Comparison of ENCODE assay signal across 8 cellular contexts in the genomic region with DNA sequence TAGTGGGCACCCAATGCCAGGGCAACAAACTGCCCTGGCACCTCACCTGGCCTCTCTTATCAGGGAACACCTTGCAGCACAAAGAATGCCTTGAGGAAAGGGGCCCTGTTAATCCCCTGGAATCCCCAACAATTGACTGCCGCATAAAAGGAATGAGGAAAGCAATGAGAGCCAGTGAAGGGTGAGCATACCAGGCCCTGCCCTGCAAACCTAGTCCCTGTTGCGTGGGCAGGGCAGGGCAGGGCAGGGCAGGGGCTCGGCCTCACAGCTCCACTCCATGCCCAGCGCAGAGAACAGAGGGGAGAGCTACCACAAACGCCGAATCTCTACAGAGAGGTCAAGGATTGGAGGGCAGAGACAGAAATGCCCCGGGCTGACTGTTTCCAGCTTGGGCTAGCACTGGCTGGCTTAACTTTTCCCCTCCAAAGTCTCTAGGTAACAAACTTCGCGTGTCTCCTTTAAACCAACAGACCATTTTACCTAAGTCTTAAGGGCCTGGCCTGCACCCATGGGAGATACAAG. TPM values are rescaled to one million over a fixed set of nuclear protein-coding genes. Genes with fewer than 3 reads are reported as not detected.
DNase-seq lines count a peak whose midpoint lies in the region; ATAC-seq, FAIRE-seq and TF ChIP-seq lines count a peak whose summit lies in the region.

No MANE protein-coding gene starts in this region.

- TF ChIP-seq CTCF in GM13977 (IDR thresholded peaks at IDR 0.05; ENCODE audit: extremely low read depth, insufficient read depth, missing control alignments) (no peak), H1 (IDR thresholded peaks at IDR 0.05; ENCODE audit: control extremely low read depth in 1 of 3, insufficient read depth in 1 of 3, low read depth in 1 of 3, low read length in 3 of 3) (no peak)

- DNase-seq in GM13977 (ENCODE audit: low spot score) (peak; percentile 32), RPMI7951 (ENCODE audit: low read depth) (peak; percentile 24), H1 (ENCODE audit: low read depth in 1 of 2, low spot score in 2 of 2) (no peak), NCI-H1105 (lab: John Stamatoyannopoulos, UW) (no peak), NCI-H82 (lab: John Stamatoyannopoulos, UW) (no peak), NCI-H2029 treated with DMSO at 0.1 percent for 48 hours (lab: John Stamatoyannopoulos, UW) (no peak)

- H4K8ac ChIP-seq in H1 (ENCODE audit: extremely low read depth, insufficient read depth, low read length), result peak overlapping the region; percentile 45; the same call in 1 of the 2 replicates

- peak overlapping the region; percentile 92; the same call in 1 of the 2 replicates for H3K18ac ChIP-seq in H1 (ENCODE audit: extremely low read depth, low read length)

- TF ChIP-seq EP300 in H1 (IDR thresholded peaks at IDR 0.05; ENCODE audit: borderline replicate concordance in 1 of 2, low read depth in 2 of 2, low read length in 2 of 2), result no peak

- H3K9me3 ChIP-seq in H1 (ENCODE audit: insufficient read depth in 2 of 2, low read depth in 1 of 2, low read length in 1 of 2) (no peaks in the 10 kb centered on the region), muscle layer of colon (ENCODE audit: low read length) (no peaks in the 10 kb centered on the region)

- peaks cover 0 to 17% (median 10%) of the 10 kb centered on the region in 4 experiments; a peak in 6 of 7 replicates for H3K27me3 ChIP-seq in H1 (replicated peaks in 1 of 4; ENCODE audit: control insufficient read depth in 3 of 4, extremely low read depth in 1 of 4, insufficient read depth in 3 of 4, low read length in 3 of 4)
- H3K27me3 ChIP-seq in muscle layer of colon (ENCODE audit: control insufficient read depth in 1 of 2, insufficient read depth in 2 of 2, low read length in 2 of 2), result no peaks in the 10 kb centered on the region

- peaks cover 10 to 20% (median 15%) of the 10 kb centered on the region in 4 experiments for H3K4me1 ChIP-seq in H1 (replicated peaks in 1 of 4; ENCODE audit: control insufficient read depth in 3 of 4, insufficient read depth in 4 of 4, low read length in 3 of 4)
- H3K4me1 ChIP-seq in muscle layer of colon (ENCODE audit: insufficient read depth, low read length), result peaks cover 61% of the 10 kb centered on the region

- no peak overlapping the region for H2BK120ac ChIP-seq in H1 (replicated peaks; ENCODE audit: low read depth, low read length)

- H3K9ac ChIP-seq in H1 (replicated peaks in 1 of 4; ENCODE audit: extremely low read depth in 1 of 4, low read depth in 3 of 4, low read length in 3 of 4) (peak overlapping the region in 3 of 4 experiments; percentile 42 to 86 (median 61); a peak in 5 of 7 replicates), muscle layer of colon (ENCODE audit: low read length) (peak overlapping the region; percentile 87)

- H3K4me3 ChIP-seq in H1 (ENCODE audit: extremely low read depth in 1 of 4, insufficient read depth in 2 of 4, low read depth in 3 of 4, low read length in 4 of 4), result peak overlapping the region; percentile 65 to 81 (median 75)
- peak overlapping the region; percentile 87 to 93 for H3K4me3 ChIP-seq in muscle layer of colon (ENCODE audit: low read depth in 1 of 2, low read length in 2 of 2)

- in situ Hi-C loops in GM13977 (cut with MboI; ENCODE audit: low pct_unique_long_range_greater_than_20kb, low sequenced_read_pairs, unreplicated experiment), result no loop called here

- H3K27ac ChIP-seq in H1 (ENCODE audit: low read depth, low read length) (no peak overlapping the region; the same call in 1 of the 2 replicates), muscle layer of colon (ENCODE audit: low read depth, low read length) (peak overlapping the region; percentile 99)

- no peak overlapping the region for H2AK5ac ChIP-seq in H1 (ENCODE audit: low read depth, low read length)

- peak overlapping the region; percentile 91 to 99 for H3K4me2 ChIP-seq in H1 (ENCODE audit: insufficient read depth in 1 of 2, low read depth in 2 of 2, low read length in 2 of 2)

- peaks cover 0 to 13% of the 10 kb centered on the region in 2 experiments for H4K20me1 ChIP-seq in H1 (replicated peaks in 1 of 2; ENCODE audit: control insufficient read depth in 1 of 2, insufficient read depth in 2 of 2, low read length in 2 of 2)

- H3K23ac ChIP-seq in H1 (ENCODE audit: insufficient read length), result no peak overlapping the region

- H3K56ac ChIP-seq in H1 (replicated peaks; ENCODE audit: insufficient read length, low read depth, low read length), result no peak overlapping the region

- 9% methylated on average over 9 of the region's 9 CpGs; no CpG with 5 or more reads in 1 of the 2 experiments for WGBS in H1 (ENCODE audit: extremely low coverage in 1 of 2, insufficient coverage in 1 of 2, insufficient read length in 1 of 2, insufficient replicate concordance in 2 of 2, low coverage in 1 of 2, low lambda C conversion rate in 2 of 2, missing lambda C conversion rate in 1 of 2), 2 experiments

- ATAC-seq in GM21447 (IDR thresholded peaks at IDR 0.05; ENCODE audit: unreplicated experiment), result no peak

- TF ChIP-seq POLR2A in H1 (IDR thresholded peaks at IDR 0.05; ENCODE audit: control extremely low read depth in 1 of 2, low read depth in 2 of 2, low read length in 2 of 2), result no peak

- H3K36me3 ChIP-seq in H1 (ENCODE audit: control insufficient read depth in 2 of 4, insufficient read depth in 4 of 4, low read length in 3 of 4) (no peaks in the 10 kb centered on the region; a peak in 1 of 8 replicates), muscle layer of colon (ENCODE audit: insufficient read depth, low read length) (no peaks in the 10 kb centered on the region)

- peak overlapping the region; percentile 40 for H2BK12ac ChIP-seq in H1 (ENCODE audit: low read depth, low read length)

- no peak overlapping the region for H2AFZ ChIP-seq in H1 (ENCODE audit: low read length)

- peaks cover 7% of the 10 kb centered on the region; the same call in 1 of the 2 replicates for H3K79me1 ChIP-seq in H1 (ENCODE audit: low read depth, low read length)

- no peak overlapping the region for H2BK20ac ChIP-seq in H1 (ENCODE audit: low read length)

- no peak for TF ChIP-seq RAD21 in H1 (IDR thresholded peaks at IDR 0.05 in 1 of 2, conservative IDR thresholded peaks at IDR 0.05 in 1 of 2; ENCODE audit: low read depth in 2 of 2, low read length in 2 of 2)

- H2BK15ac ChIP-seq in H1 (ENCODE audit: low read length), result no peak overlapping the region

- H4K5ac ChIP-seq in H1 (ENCODE audit: insufficient read length, low read depth, low read length), result no peak overlapping the region

- CTCF ChIA-PET in H1 (lab: Charles Lee; ENCODE audit: partially characterized antibody), result interaction anchor here (0.8 to 4.5 kb wide), 14 partner anchors 9 to 145 kb away, joined by 3 to 20 read pairs (median 4); no protein-coding TSS in a partner anchor

- peak overlapping the region; percentile 55; the same call in 1 of the 2 replicates for H2BK5ac ChIP-seq in H1 (ENCODE audit: low read depth, low read length)

- peaks cover 12% of the 10 kb centered on the region for H3K23me2 ChIP-seq in H1 (ENCODE audit: low read depth, low read length)

- peaks cover 3 to 42% of the 10 kb centered on the region in 2 experiments; a peak in 3 of 4 replicates for H3K79me2 ChIP-seq in H1 (ENCODE audit: control insufficient read depth in 1 of 2, insufficient read depth in 2 of 2, low read length in 2 of 2)

- no peak overlapping the region for H3K4ac ChIP-seq in H1 (replicated peaks; ENCODE audit: insufficient read length, low read depth, low read length)

- H4K91ac ChIP-seq in H1 (replicated peaks; ENCODE audit: insufficient read length, low read length), result peak overlapping the region; percentile 16

- H3K14ac ChIP-seq in H1 (ENCODE audit: insufficient read length), result peak overlapping the region; percentile 12

- no peak for FAIRE-seq in H1 (lab: Jason Lieb, UNC)

- POLR2A ChIA-PET in H1 (lab: Charles Lee; ENCODE audit: partially characterized antibody), result interaction anchor here (0.9 to 2.9 kb wide), 8 partner anchors 9 to 132 kb away, joined by 3 to 16 read pairs (median 4); no protein-coding TSS in a partner anchor

TF ChIP-seq in H1, 55 proteins besides CTCF, POLR2A, EP300 and RAD21 (continues in another document):
- TF ChIP-seq NANOG (IDR thresholded peaks at IDR 0.05; ENCODE audit: insufficient read depth, low read depth, low read length, poor library complexity, severe bottlenecking) (no peak), SP1 (IDR thresholded peaks at IDR 0.05; ENCODE audit: low read depth, low read length) (peak; percentile 76; the same call in 1 of the 2 replicates), GABPA (IDR thresholded peaks at IDR 0.05; ENCODE audit: borderline replicate concordance, insufficient read depth, low read length) (no peak), POLR2AphosphoS5 (IDR thresholded peaks at IDR 0.05; ENCODE audit: low read depth, low read length) (no peak), CREB1 (IDR thresholded peaks at IDR 0.05) (no peak), CBX8 (IDR thresholded peaks at IDR 0.05; ENCODE audit: borderline replicate concordance, low read depth, low read length) (no peak), GTF2F1 (IDR thresholded peaks at IDR 0.05; ENCODE audit: borderline replicate concordance, low read depth, low read length) (no peak), BCL11A (IDR thresholded peaks at IDR 0.05; ENCODE audit: low read depth in 2 of 2, low read length in 2 of 2) (no peak), SUZ12 (IDR thresholded peaks at IDR 0.05; ENCODE audit: low read length) (no peak), ZNF274 (IDR thresholded peaks at IDR 0.05; ENCODE audit: borderline replicate concordance, extremely low read depth, low read length) (no peak), SRF (IDR thresholded peaks at IDR 0.05; ENCODE audit: low read depth, low read length) (no peak), KDM4A (IDR thresholded peaks at IDR 0.05; ENCODE audit: low read depth, low read length, severe bottlenecking) (no peak), HDAC2 (IDR thresholded peaks at IDR 0.05; ENCODE audit: borderline replicate concordance in 1 of 2, low read depth in 2 of 2, low read length in 2 of 2) (no peak), SIN3A (conservative IDR thresholded peaks at IDR 0.05 in 1 of 2, IDR thresholded peaks at IDR 0.05 in 1 of 2; ENCODE audit: low read depth in 1 of 2, low read length in 2 of 2) (no peak; a peak in 1 of 4 replicates), MAFK (IDR thresholded peaks at IDR 0.05; ENCODE audit: low read depth, low read length) (no peak), POU5F1 (IDR thresholded peaks at IDR 0.05; ENCODE audit: low read depth, low read length) (no peak)

RNA-seq across cellular contexts. Expression of gene ANXA11, which starts 1.1 kb away (rescaled TPM):
- 88.0 and 104 TPM in 2 replicates for total RNA-seq in RPMI7951 (2014; rRNA removed; shearing (Covaris generic))
- 70.6 and 84.9 TPM in 2 replicates for total RNA-seq in H1 (2021; fragmentation: NEBNext Ultra II Directional; extraction: Animal tissue kit (Norgen Biotek cat#: 25700))
- polyA plus RNA-seq in H1 (2011; rRNA removed), result 40.5 and 58.7 TPM in 2 replicates
- 38.1 TPM for polyA plus RNA-seq in H1 (2011; cell fraction: cytosol; rRNA removed)
- 50.9 TPM for polyA plus RNA-seq in H1 (2011; cell fraction: nucleus; rRNA removed)
- polyA plus RNA-seq in H1 (2012, experiment 1 of 2), result 113 to 134 TPM (median 126 TPM) in 4 replicates
- polyA plus RNA-seq in H1 (2012, experiment 2 of 2), result 58.1 TPM
- 193 TPM for polyA plus RNA-seq in H1 (2013, experiment 1 of 2)
- polyA plus RNA-seq in H1 (2013, experiment 2 of 2), result 199 TPM
- 27.2 and 42.8 TPM in 2 replicates for polyA minus RNA-seq in H1 (2011; rRNA and poly(A)+ RNA removed)
- 29.3 TPM for polyA minus RNA-seq in H1 (2011; cell fraction: cytosol; rRNA and poly(A)+ RNA removed)
- 26.1 TPM for polyA minus RNA-seq in H1 (2011; cell fraction: nucleus; rRNA and poly(A)+ RNA removed)

Comparison
In these comparisons a context has a peak if more than half of its experiments do, and no peak if none do; other contexts are left out.
1. DNase-seq: peak in GM13977 (single experiment) and RPMI7951 (single experiment); none in H1 (0 of 2), NCI-H1105 (single experiment), NCI-H82 (single experiment) and NCI-H2029 treated with DMSO at 0.1 percent for 48 hours (single experiment).